In the genomic region with DNA sequence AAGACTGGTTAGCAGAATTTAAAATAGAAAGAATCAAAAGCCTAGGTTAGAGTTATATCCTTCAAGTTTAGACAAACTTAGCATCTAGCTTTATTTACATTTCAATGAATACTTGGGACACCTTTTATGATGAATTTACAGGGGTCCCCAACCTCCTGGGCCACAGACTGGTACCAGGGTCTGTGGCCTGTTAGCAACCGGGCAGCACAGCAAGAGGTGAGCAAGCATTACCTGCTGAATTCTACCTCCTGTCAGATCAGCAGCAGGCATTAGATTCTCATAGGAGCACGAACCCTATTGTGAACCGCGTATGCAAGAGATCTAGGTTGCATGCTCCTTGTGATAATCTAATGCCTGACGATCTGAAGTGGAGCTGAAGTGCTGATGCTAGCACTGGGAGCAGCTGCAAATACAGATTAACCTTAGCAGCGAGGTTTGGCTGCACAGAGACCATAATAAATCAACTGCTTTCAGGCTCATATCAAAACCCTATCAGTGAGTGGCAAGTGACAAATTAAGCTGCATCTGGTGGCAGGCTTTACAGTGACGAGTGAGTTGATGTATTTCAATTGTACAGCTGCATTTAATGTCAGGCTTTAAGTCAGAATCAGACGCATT, we compare ENCODE assay signal across 1 cellular context.
TF ChIP-seq lines count a peak whose summit lies in the region.

No MANE protein-coding gene starts in this region.

TF ChIP-seq in K562, 482 proteins besides CTCF, POLR2A, EP300 and RAD21 (continues in another document):
- TF ChIP-seq, protein P1, sequence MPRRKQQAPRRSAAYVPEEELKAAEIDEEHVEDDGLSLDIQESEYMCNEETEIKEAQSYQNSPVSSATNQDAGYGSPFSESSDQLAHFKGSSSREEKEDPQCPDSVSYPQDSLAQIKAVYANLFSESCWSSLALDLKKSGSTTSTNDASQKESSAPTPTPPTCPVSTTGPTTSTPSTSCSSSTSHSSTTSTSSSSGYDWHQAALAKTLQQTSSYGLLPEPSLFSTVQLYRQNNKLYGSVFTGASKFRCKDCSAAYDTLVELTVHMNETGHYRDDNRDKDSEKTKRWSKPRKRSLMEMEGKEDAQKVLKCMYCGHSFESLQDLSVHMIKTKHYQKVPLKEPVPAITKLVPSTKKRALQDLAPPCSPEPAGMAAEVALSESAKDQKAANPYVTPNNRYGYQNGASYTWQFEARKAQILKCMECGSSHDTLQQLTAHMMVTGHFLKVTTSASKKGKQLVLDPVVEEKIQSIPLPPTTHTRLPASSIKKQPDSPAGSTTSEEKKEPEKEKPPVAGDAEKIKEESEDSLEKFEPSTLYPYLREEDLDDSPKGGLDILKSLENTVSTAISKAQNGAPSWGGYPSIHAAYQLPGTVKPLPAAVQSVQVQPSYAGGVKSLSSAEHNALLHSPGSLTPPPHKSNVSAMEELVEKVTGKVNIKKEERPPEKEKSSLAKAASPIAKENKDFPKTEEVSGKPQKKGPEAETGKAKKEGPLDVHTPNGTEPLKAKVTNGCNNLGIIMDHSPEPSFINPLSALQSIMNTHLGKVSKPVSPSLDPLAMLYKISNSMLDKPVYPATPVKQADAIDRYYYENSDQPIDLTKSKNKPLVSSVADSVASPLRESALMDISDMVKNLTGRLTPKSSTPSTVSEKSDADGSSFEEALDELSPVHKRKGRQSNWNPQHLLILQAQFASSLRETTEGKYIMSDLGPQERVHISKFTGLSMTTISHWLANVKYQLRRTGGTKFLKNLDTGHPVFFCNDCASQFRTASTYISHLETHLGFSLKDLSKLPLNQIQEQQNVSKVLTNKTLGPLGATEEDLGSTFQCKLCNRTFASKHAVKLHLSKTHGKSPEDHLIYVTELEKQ (CRISPR knock-in tag; IDR thresholded peaks at IDR 0.05): 0 out of 2 replicates have a peak, but pooled peaks have one; percentile 39
- TF ChIP-seq RB1 (IDR thresholded peaks at IDR 0.05; ENCODE audit: low read depth) (peak; percentile 49; the same call in 1 of the 2 replicates), ARHGAP35 (IDR thresholded peaks at IDR 0.05; ENCODE audit: partially characterized antibody) (peak; percentile 88), NCOA2 (IDR thresholded peaks at IDR 0.05; ENCODE audit: partially characterized antibody in 2 of 2) (peak; percentile 56 to 76), NCOR1 (IDR thresholded peaks at IDR 0.05) (peak; percentile 98), SMARCA4 (IDR thresholded peaks at IDR 0.05) (peak; percentile 97), SMAD4 (CRISPR knock-in tag; conservative IDR thresholded peaks at IDR 0.05) (peak; percentile 67; the same call in 1 of the 2 replicates), CCNT2 (IDR thresholded peaks at IDR 0.05; ENCODE audit: borderline replicate concordance, extremely low read depth, insufficient read length, low read depth, low read length) (peak; percentile 98), BRD9 (IDR thresholded peaks at IDR 0.05; ENCODE audit: low read depth, partially characterized antibody) (peak; percentile 77), C11orf30 (IDR thresholded peaks at IDR 0.05; ENCODE audit: low read depth) (peak; percentile 61), MECOM (CRISPR knock-in tag; IDR thresholded peaks at IDR 0.05) (peak; percentile 63; the same call in 1 of the 2 replicates), CXXC5 (CRISPR knock-in tag; IDR thresholded peaks at IDR 0.05) (peak; percentile 56; the same call in 1 of the 2 replicates), SMAD1 (IDR thresholded peaks at IDR 0.05; ENCODE audit: low read depth, low read length, partially characterized antibody) (peak; percentile 78), SREBF2 (CRISPR knock-in tag; IDR thresholded peaks at IDR 0.05) (no peak), BMI1 (IDR thresholded peaks at IDR 0.05; ENCODE audit: low read length) (no peak), TEAD4 (IDR thresholded peaks at IDR 0.05; ENCODE audit: low read length) (peak; percentile 99), TEAD4 (CRISPR knock-in tag; IDR thresholded peaks at IDR 0.05; ENCODE audit: borderline replicate concordance) (no peak), PHB2 (IDR thresholded peaks at IDR 0.05; ENCODE audit: low read depth) (peak; percentile 95), BHLHE40 (IDR thresholded peaks at IDR 0.05; ENCODE audit: low read length) (peak; percentile 63; the same call in 1 of the 2 replicates), ZNF24 (IDR thresholded peaks at IDR 0.05) (peak; percentile 69; the same call in 1 of the 2 replicates), ELF4 (CRISPR knock-in tag; IDR thresholded peaks at IDR 0.05) (0 out of 2 replicates have a peak, but pooled peaks have one; percentile 68), MIER1 (IDR thresholded peaks at IDR 0.05; ENCODE audit: low read depth) (0 out of 2 replicates have a peak, but pooled peaks have one; percentile 13), EGR1 (conservative IDR thresholded peaks at IDR 0.05) (no peak), LCOR (CRISPR knock-in tag; IDR thresholded peaks at IDR 0.05) (0 out of 2 replicates have a peak, but pooled peaks have one; percentile 48), ZNF316 (IDR thresholded peaks at IDR 0.05) (0 out of 2 replicates have a peak, but pooled peaks have one; percentile 41), SMARCA5 (IDR thresholded peaks at IDR 0.05) (no peak), NFIC (IDR thresholded peaks at IDR 0.05) (peak; percentile 95), CBFA2T2 (conservative IDR thresholded peaks at IDR 0.05) (peak; percentile 98), FUS (optimal IDR thresholded peaks at IDR 0.05; ENCODE audit: low read depth, low read length) (no peak), HNRNPH1 (optimal IDR thresholded peaks at IDR 0.05; ENCODE audit: low read depth, low read length) (no peak), ZBTB17 (CRISPR knock-in tag; IDR thresholded peaks at IDR 0.05) (peak; percentile 51; the same call in 1 of the 2 replicates), ARNT (IDR thresholded peaks at IDR 0.05) (peak; percentile 89 to 93; a peak in 3 of 4 replicates), ZNF695 (CRISPR knock-in tag; IDR thresholded peaks at IDR 0.05) (no peak), HDAC3 (IDR thresholded peaks at IDR 0.05; ENCODE audit: borderline replicate concordance, partially characterized antibody) (peak; percentile 91), ZNF41 (CRISPR knock-in tag; conservative IDR thresholded peaks at IDR 0.05) (no peak), SMARCC2 (IDR thresholded peaks at IDR 0.05; ENCODE audit: low read depth) (peak; percentile 91), ERF (CRISPR knock-in tag; IDR thresholded peaks at IDR 0.05) (no peak), TARDBP (IDR thresholded peaks at IDR 0.05) (peak; percentile 77; the same call in 1 of the 2 replicates), ZNF274 (IDR thresholded peaks at IDR 0.05; ENCODE audit: borderline replicate concordance, low read depth, low read length) (peak; percentile 77), ZNF699 (CRISPR knock-in tag; IDR thresholded peaks at IDR 0.05; ENCODE audit: insufficient replicate concordance) (no peak), MYC (IDR thresholded peaks at IDR 0.05; ENCODE audit: low read depth, low read length) (peak; percentile 59), MYC (CRISPR knock-in tag; IDR thresholded peaks at IDR 0.05; ENCODE audit: borderline replicate concordance, low read depth) (no peak), CBFA2T3 (IDR thresholded peaks at IDR 0.05) (peak; percentile 99), NR4A1 (CRISPR knock-in tag; IDR thresholded peaks at IDR 0.05) (no peak), NR4A1 (tag; IDR thresholded peaks at IDR 0.05) (peak; percentile 68; the same call in 1 of the 2 replicates), TAL1 (IDR thresholded peaks at IDR 0.05) (peak; percentile 99), ZKSCAN1 (IDR thresholded peaks at IDR 0.05; ENCODE audit: low read depth, low read length) (0 out of 2 replicates have a peak, but pooled peaks have one; percentile 32), CC2D1A (IDR thresholded peaks at IDR 0.05) (peak; percentile 98; the same call in 1 of the 2 replicates), KLF1 (tag; IDR thresholded peaks at IDR 0.05) (no peak), MXI1 (IDR thresholded peaks at IDR 0.05; ENCODE audit: low read depth, low read length) (peak; percentile 57; the same call in 1 of the 2 replicates), TCF7 (IDR thresholded peaks at IDR 0.05; ENCODE audit: borderline replicate concordance) (0 out of 2 replicates have a peak, but pooled peaks have one; percentile 52), RCOR1 (IDR thresholded peaks at IDR 0.05; ENCODE audit: borderline replicate concordance in 1 of 2, low read depth in 2 of 2, low read length in 2 of 2) (peak; percentile 20 to 89; a peak in 3 of 4 replicates), NONO (IDR thresholded peaks at IDR 0.05; ENCODE audit: low read depth in 2 of 2, low read length in 1 of 2) (peak in 1 of 2 experiments; percentile 90; a peak in 2 of 4 replicates), ATF1 (CRISPR knock-in tag; IDR thresholded peaks at IDR 0.05) (no peak), ATF1 (tag; IDR thresholded peaks at IDR 0.05) (peak; percentile 72), TRIM28 (IDR thresholded peaks at IDR 0.05) (peak; percentile 86)
- TF ChIP-seq, protein P2, sequence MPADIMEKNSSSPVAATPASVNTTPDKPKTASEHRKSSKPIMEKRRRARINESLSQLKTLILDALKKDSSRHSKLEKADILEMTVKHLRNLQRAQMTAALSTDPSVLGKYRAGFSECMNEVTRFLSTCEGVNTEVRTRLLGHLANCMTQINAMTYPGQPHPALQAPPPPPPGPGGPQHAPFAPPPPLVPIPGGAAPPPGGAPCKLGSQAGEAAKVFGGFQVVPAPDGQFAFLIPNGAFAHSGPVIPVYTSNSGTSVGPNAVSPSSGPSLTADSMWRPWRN (IDR thresholded peaks at IDR 0.05; ENCODE audit: low read depth): peak; percentile 80; the same call in 1 of the 2 replicates
- TF ChIP-seq, protein P3, sequence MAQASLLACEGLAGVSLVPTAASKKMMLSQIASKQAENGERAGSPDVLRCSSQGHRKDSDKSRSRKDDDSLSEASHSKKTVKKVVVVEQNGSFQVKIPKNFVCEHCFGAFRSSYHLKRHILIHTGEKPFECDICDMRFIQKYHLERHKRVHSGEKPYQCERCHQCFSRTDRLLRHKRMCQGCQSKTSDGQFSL (CRISPR knock-in tag; IDR thresholded peaks at IDR 0.05): no peak
- TF ChIP-seq, protein P3 (tag; IDR thresholded peaks at IDR 0.05): no peak
- TF ChIP-seq, protein P4, sequence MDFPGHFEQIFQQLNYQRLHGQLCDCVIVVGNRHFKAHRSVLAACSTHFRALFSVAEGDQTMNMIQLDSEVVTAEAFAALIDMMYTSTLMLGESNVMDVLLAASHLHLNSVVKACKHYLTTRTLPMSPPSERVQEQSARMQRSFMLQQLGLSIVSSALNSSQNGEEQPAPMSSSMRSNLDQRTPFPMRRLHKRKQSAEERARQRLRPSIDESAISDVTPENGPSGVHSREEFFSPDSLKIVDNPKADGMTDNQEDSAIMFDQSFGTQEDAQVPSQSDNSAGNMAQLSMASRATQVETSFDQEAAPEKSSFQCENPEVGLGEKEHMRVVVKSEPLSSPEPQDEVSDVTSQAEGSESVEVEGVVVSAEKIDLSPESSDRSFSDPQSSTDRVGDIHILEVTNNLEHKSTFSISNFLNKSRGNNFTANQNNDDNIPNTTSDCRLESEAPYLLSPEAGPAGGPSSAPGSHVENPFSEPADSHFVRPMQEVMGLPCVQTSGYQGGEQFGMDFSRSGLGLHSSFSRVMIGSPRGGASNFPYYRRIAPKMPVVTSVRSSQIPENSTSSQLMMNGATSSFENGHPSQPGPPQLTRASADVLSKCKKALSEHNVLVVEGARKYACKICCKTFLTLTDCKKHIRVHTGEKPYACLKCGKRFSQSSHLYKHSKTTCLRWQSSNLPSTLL (IDR thresholded peaks at IDR 0.05): peak; percentile 78; the same call in 1 of the 2 replicates
- TF ChIP-seq, protein P5, sequence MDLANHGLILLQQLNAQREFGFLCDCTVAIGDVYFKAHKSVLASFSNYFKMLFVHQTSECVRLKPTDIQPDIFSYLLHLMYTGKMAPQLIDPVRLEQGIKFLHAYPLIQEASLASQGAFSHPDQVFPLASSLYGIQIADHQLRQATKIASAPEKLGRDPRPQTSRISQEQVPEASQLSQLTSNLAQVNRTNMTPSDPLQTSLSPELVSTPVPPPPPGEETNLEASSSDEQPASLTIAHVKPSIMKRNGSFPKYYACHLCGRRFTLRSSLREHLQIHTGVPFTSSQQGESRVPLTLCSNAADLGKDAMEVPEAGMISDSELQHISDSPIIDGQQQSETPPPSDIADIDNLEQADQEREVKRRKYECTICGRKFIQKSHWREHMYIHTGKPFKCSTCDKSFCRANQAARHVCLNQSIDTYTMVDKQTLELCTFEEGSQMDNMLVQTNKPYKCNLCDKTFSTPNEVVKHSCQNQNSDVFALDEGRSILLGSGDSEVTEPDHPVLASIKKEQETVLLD (IDR thresholded peaks at IDR 0.05): peak; percentile 78; the same call in 1 of the 2 replicates
- TF ChIP-seq, protein P6, sequence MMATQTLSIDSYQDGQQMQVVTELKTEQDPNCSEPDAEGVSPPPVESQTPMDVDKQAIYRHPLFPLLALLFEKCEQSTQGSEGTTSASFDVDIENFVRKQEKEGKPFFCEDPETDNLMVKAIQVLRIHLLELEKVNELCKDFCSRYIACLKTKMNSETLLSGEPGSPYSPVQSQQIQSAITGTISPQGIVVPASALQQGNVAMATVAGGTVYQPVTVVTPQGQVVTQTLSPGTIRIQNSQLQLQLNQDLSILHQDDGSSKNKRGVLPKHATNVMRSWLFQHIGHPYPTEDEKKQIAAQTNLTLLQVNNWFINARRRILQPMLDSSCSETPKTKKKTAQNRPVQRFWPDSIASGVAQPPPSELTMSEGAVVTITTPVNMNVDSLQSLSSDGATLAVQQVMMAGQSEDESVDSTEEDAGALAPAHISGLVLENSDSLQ (IDR thresholded peaks at IDR 0.05): peak; percentile 97
- TF ChIP-seq, protein P7, sequence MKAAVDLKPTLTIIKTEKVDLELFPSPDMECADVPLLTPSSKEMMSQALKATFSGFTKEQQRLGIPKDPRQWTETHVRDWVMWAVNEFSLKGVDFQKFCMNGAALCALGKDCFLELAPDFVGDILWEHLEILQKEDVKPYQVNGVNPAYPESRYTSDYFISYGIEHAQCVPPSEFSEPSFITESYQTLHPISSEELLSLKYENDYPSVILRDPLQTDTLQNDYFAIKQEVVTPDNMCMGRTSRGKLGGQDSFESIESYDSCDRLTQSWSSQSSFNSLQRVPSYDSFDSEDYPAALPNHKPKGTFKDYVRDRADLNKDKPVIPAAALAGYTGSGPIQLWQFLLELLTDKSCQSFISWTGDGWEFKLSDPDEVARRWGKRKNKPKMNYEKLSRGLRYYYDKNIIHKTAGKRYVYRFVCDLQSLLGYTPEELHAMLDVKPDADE (conservative IDR thresholded peaks at IDR 0.05; ENCODE audit: control insufficient read depth, low read depth, low read length): peak; percentile 73
- TF ChIP-seq, protein P8, sequence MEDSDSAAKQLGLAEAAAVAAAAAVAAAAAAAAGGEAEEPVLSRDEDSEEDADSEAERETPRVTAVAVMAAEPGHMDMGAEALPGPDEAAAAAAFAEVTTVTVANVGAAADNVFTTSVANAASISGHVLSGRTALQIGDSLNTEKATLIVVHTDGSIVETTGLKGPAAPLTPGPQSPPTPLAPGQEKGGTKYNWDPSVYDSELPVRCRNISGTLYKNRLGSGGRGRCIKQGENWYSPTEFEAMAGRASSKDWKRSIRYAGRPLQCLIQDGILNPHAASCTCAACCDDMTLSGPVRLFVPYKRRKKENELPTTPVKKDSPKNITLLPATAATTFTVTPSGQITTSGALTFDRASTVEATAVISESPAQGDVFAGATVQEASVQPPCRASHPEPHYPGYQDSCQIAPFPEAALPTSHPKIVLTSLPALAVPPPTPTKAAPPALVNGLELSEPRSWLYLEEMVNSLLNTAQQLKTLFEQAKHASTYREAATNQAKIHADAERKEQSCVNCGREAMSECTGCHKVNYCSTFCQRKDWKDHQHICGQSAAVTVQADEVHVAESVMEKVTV (CRISPR knock-in tag; IDR thresholded peaks at IDR 0.05): no peak
